33 cellular contexts compared by ENCODE assay signal in genomic region chr13:106034201-106034600, GRCh38.
DNase-seq lines count a peak whose midpoint lies in the region; ATAC-seq, FAIRE-seq and TF ChIP-seq lines count a peak whose summit lies in the region.
"Had no signal": no experiment of that assay in that cellular context is flagged by ENCODE, and none has a peak within 500 bp of the region (broad histone marks: within the 10 kb centered on the region; RNA-seq: fewer than 3 reads in every experiment).

No MANE protein-coding gene starts in this region.

- TF ChIP-seq CTCF in AG09309 (IDR thresholded peaks at IDR 0.05; ENCODE audit: control insufficient read depth, insufficient read depth, low read depth, low read length, missing control alignments) (no peak), tibial artery (IDR thresholded peaks at IDR 0.05) (no peak)

- no peak overlapping the region for H3K4me3 Mint-ChIP-seq in activated CD8-positive, alpha-beta T cell treated with anti-CD3 and anti-CD28 coated beads, Interleukin-2, amount 10 ng/mL, durations not matched to agents 7 days and 5 days
- H3K4me3 Mint-ChIP-seq: CD8-positive, alpha-beta T cell; central memory CD8-positive, alpha-beta T cell; endodermal cell; stimulated activated naive B cell treated with anti-CD40 and anti-IgM and Interleukin-4, amounts not matched to agents 10 μg/mL and 1 μg/mL and 100 μg/mL, for 72 hours had no signal

- no peaks in the 10 kb centered on the region for H3K27me3 ChIP-seq in tibial artery
- H3K27me3 ChIP-seq: BE2C, esophagus muscularis mucosa, ovary, suprapubic skin, uterus had no signal

- no peak overlapping the region for H3K27ac Mint-ChIP-seq in activated CD8-positive, alpha-beta T cell treated with anti-CD3 and anti-CD28 coated beads, Interleukin-2, amount 10 ng/mL, durations not matched to agents 7 days and 5 days
- H3K27ac Mint-ChIP-seq: activated naive CD4-positive, alpha-beta T cell treated with anti-CD3 and anti-CD28 coated beads, Interleukin-2, amount 50 U/mL, for 72 hours; CD8-positive, alpha-beta T cell; endodermal cell; stimulated activated naive B cell treated with anti-CD40 and anti-IgM and Interleukin-4, amounts not matched to agents 10 μg/mL and 1 μg/mL and 100 μg/mL, for 72 hours had no signal

- POLR2A ChIA-PET in activated CD8-positive, alpha-beta T cell treated with anti-CD3 and anti-CD28 coated beads, Interleukin-2, amount 10 ng/mL, durations not matched to agents 7 days and 5 days (lab: Charles Lee): no interaction called here

- H3K36me3 Mint-ChIP-seq in activated CD8-positive, alpha-beta T cell treated with anti-CD3 and anti-CD28 coated beads, Interleukin-2, amount 10 ng/mL, durations not matched to agents 7 days and 5 days (ENCODE audit: low read depth): no peaks in the 10 kb centered on the region
- H3K36me3 Mint-ChIP-seq: activated naive CD4-positive, alpha-beta T cell treated with anti-CD3 and anti-CD28 coated beads, Interleukin-2, amount 50 U/mL, for 72 hours; CD8-positive, alpha-beta T cell; stimulated activated naive B cell treated with anti-CD40 and anti-IgM and Interleukin-4, amounts not matched to agents 10 μg/mL and 1 μg/mL and 100 μg/mL, for 72 hours had no signal

- H3K4me1 Mint-ChIP-seq in activated CD8-positive, alpha-beta T cell treated with anti-CD3 and anti-CD28 coated beads, Interleukin-2, amount 10 ng/mL, durations not matched to agents 7 days and 5 days (ENCODE audit: low read depth): no peaks in the 10 kb centered on the region
- H3K4me1 Mint-ChIP-seq: central memory CD8-positive, alpha-beta T cell; stimulated activated naive B cell treated with anti-CD40 and anti-IgM and Interleukin-4, amounts not matched to agents 10 μg/mL and 1 μg/mL and 100 μg/mL, for 72 hours had no signal

- H3K36me3 ChIP-seq in tibial artery: no peaks in the 10 kb centered on the region
- H3K36me3 ChIP-seq: BE2C, esophagus muscularis mucosa, ovary, suprapubic skin, uterus, WERI-Rb-1 had no signal

- TF ChIP-seq POLR2A in GM12891 (IDR thresholded peaks at IDR 0.05; ENCODE audit: low read depth, low read length): no peak

- no peak overlapping the region for H3K27ac ChIP-seq in tibial artery
- H3K27ac ChIP-seq: A549, esophagus muscularis mucosa, KMS-11, ovary, skin epidermis, suprapubic skin, uterus, WERI-Rb-1 had no signal

- intact Hi-C loops in tibial artery (cut with DNase I; ENCODE audit: low total_unique reads): no loop called here

- H3K4me3 ChIP-seq in AG09309 (ENCODE audit: control insufficient read depth, low read depth, low read length): no peak overlapping the region
- H3K4me3 ChIP-seq in tibial artery: no peak overlapping the region
- H3K4me3 ChIP-seq: A549, esophagus muscularis mucosa, ovary, skin epidermis, suprapubic skin, uterus had no signal

- DNase-seq in AG09309 (ENCODE audit: low read depth) (peak; percentile 5), HTR-8/SVneo (ENCODE audit: insufficient read length, low spot score) (peak; percentile 3), astrocyte of the hippocampus (ENCODE audit: low read depth, low spot score) (peak; percentile 56), kidney tubule cell (ENCODE audit: low spot score) (peak; percentile 23), tibial artery (no peak), GM12891 (ENCODE audit: insufficient read length, low spot score) (no peak)
- no peak for DNase-seq in activated CD8-positive, alpha-beta T cell treated with anti-CD3 and anti-CD28 coated beads, Interleukin-2, amount 10 ng/mL, durations not matched to agents 7 days and 5 days
- DNase-seq: activated CD4-positive, alpha-beta T cell treated with anti-CD3 and anti-CD28 coated beads for 4 hours; activated CD8-positive, alpha-beta memory T cell treated with anti-CD3 and anti-CD28 coated beads for 24 hours; activated effector memory CD4-positive, alpha-beta T cell treated with Interleukin-2 at 50 U/mL for 16 hours; activated T-cell treated with anti-CD3 and anti-CD28 coated beads for 4 hours; aorta; BE2C; CD8-positive, alpha-beta T cell; endodermal cell; hippocampal formation; NCI-H146; NCI-H2107; ovary; SIG-M5; stimulated activated naive B cell treated with anti-CD40 and anti-IgM and Interleukin-4, amounts not matched to agents 10 μg/mL and 1 μg/mL and 100 μg/mL, for 72 hours; T-helper 9 cell; uterus; WERI-Rb-1 had no signal

- H3K9me3 Mint-ChIP-seq in activated CD8-positive, alpha-beta T cell treated with anti-CD3 and anti-CD28 coated beads, Interleukin-2, amount 10 ng/mL, durations not matched to agents 7 days and 5 days (ENCODE audit: insufficient read depth): no peaks in the 10 kb centered on the region
- H3K9me3 Mint-ChIP-seq: activated naive CD4-positive, alpha-beta T cell treated with anti-CD3 and anti-CD28 coated beads, Interleukin-2, amount 50 U/mL, for 72 hours; endodermal cell had no signal

- H3K9me3 ChIP-seq in tibial artery: no peaks in the 10 kb centered on the region
- H3K9me3 ChIP-seq: A549, BE2C, esophagus muscularis mucosa, ovary, suprapubic skin, uterus had no signal

- FAIRE-seq in HTR-8/SVneo (lab: Jason Lieb, UNC): no peak
- FAIRE-seq in GM12891 (lab: Jason Lieb, UNC): no peak
- FAIRE-seq: A549, GM18507 had no signal

- no peaks in the 10 kb centered on the region for H3K27me3 Mint-ChIP-seq in activated CD8-positive, alpha-beta T cell treated with anti-CD3 and anti-CD28 coated beads, Interleukin-2, amount 10 ng/mL, durations not matched to agents 7 days and 5 days (ENCODE audit: low read depth)
- H3K27me3 Mint-ChIP-seq: central memory CD8-positive, alpha-beta T cell; stimulated activated naive B cell treated with anti-CD40 and anti-IgM and Interleukin-4, amounts not matched to agents 10 μg/mL and 1 μg/mL and 100 μg/mL, for 72 hours had no signal

- CTCF ChIA-PET in activated CD8-positive, alpha-beta T cell treated with anti-CD3 and anti-CD28 coated beads, Interleukin-2, amount 10 ng/mL, durations not matched to agents 7 days and 5 days (lab: Charles Lee): interaction anchor here (1.6 kb wide), 1 partner anchor 501 kb away, joined by 3 read pairs; the partner anchor contains the start of gene EFNB2

- H3K4me1 ChIP-seq in tibial artery: no peaks in the 10 kb centered on the region
- H3K4me1 ChIP-seq: A549, BE2C, esophagus muscularis mucosa, uterus had no signal

- ATAC-seq in HG02870 (IDR thresholded peaks at IDR 0.05; ENCODE audit: unreplicated experiment): no peak
- no peak for ATAC-seq in activated CD8-positive, alpha-beta T cell treated with anti-CD3 and anti-CD28 coated beads, Interleukin-2, amount 10 ng/mL, durations not matched to agents 7 days and 5 days
- ATAC-seq: activated naive CD4-positive, alpha-beta T cell treated with anti-CD3 and anti-CD28 coated beads, Interleukin-2, amount 50 U/mL, for 72 hours; CD8-positive, alpha-beta T cell; stimulated activated naive B cell treated with anti-CD40 and anti-IgM and Interleukin-4, amounts not matched to agents 10 μg/mL and 1 μg/mL and 100 μg/mL, for 72 hours had no signal

TF ChIP-seq in GM12891, 5 proteins besides CTCF, POLR2A, EP300 and RAD21:
- no peak for TF ChIP-seq SPI1 (IDR thresholded peaks at IDR 0.05; ENCODE audit: low read depth, low read length)
- TF ChIP-seq POU2F2 (IDR thresholded peaks at IDR 0.05; ENCODE audit: low read depth, low read length): no peak
- TF ChIP-seq TAF1 (IDR thresholded peaks at IDR 0.05; ENCODE audit: low read depth, low read length): no peak
- TF ChIP-seq POLR2AphosphoS5 (IDR thresholded peaks at IDR 0.05; ENCODE audit: low read depth, low read length): no peak
- no peak for TF ChIP-seq PAX5 (IDR thresholded peaks at IDR 0.05; ENCODE audit: insufficient read depth, low read length, severe bottlenecking)

Comparison
In these comparisons a context has a peak if more than half of its experiments do, and no peak if none do; other contexts are left out.
1. DNase-seq: peak in AG09309 (single experiment), HTR-8/SVneo (single experiment), astrocyte of the hippocampus (single experiment) and kidney tubule cell (single experiment); none in tibial artery (0 of 2), GM12891 (single experiment) and activated CD8-positive, alpha-beta T cell treated with anti-CD3 and anti-CD28 coated beads, Interleukin-2, amount 10 ng/mL, durations not matched to agents 7 days and 5 days (single experiment).